ENCODE assay signal across 1 cellular context in the genomic region with DNA sequence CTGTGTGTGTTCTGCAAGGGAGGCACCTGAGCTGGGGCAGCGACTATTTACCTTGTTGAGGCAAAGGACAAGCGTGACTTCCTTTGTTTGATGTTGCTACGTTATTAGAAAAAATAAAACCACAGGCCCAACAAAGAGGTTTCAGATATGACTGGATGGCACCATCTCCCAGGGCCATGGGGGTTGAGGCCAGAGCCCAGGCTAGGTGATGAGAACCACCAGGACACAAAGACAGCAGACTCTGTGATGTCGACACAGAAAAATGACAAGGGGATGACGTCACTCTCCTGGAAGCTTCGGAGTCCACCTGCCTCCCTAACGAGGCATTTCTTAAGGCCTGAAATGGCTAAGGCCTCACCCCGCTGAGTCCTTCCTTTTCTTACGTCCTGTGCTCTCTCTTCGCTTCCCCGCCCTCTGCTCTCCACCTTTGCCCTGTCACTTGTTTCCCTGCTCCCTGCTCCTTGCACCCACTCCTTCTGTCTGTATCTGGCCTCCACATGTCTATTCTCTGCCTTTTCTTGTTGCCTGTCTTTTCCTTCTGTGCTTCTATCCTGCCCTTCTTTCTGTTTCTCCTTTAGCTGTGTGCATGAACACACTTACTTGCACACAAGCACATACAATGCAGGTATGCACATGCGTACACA.
TF ChIP-seq lines count a peak whose summit lies in the region.

No MANE protein-coding gene starts in this region.

TF ChIP-seq in GM12878, 131 proteins besides CTCF, POLR2A, EP300 and RAD21 (continued from another document and continues in another):
- TF ChIP-seq, protein P1, sequence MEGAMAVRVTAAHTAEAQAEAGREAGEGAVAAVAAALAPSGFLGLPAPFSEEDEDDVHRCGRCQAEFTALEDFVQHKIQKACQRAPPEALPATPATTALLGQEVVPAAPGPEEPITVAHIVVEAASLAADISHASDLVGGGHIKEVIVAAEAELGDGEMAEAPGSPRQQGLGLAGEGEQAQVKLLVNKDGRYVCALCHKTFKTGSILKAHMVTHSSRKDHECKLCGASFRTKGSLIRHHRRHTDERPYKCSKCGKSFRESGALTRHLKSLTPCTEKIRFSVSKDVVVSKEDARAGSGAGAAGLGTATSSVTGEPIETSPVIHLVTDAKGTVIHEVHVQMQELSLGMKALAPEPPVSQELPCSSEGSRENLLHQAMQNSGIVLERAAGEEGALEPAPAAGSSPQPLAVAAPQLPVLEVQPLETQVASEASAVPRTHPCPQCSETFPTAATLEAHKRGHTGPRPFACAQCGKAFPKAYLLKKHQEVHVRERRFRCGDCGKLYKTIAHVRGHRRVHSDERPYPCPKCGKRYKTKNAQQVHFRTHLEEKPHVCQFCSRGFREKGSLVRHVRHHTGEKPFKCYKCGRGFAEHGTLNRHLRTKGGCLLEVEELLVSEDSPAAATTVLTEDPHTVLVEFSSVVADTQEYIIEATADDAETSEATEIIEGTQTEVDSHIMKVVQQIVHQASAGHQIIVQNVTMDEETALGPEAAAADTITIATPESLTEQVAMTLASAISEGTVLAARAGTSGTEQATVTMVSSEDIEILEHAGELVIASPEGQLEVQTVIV (IDR thresholded peaks at IDR 0.05; ENCODE audit: borderline replicate concordance, partially characterized antibody) = no peak
- no peak for TF ChIP-seq SKIL (IDR thresholded peaks at IDR 0.05; ENCODE audit: low read depth, poor library complexity, severe bottlenecking)
- no peak for TF ChIP-seq IKZF2 (IDR thresholded peaks at IDR 0.05)
- no peak for TF ChIP-seq PKNOX1 (IDR thresholded peaks at IDR 0.05)
- TF ChIP-seq, protein P2, sequence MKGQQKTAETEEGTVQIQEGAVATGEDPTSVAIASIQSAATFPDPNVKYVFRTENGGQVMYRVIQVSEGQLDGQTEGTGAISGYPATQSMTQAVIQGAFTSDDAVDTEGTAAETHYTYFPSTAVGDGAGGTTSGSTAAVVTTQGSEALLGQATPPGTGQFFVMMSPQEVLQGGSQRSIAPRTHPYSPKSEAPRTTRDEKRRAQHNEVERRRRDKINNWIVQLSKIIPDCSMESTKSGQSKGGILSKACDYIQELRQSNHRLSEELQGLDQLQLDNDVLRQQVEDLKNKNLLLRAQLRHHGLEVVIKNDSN (IDR thresholded peaks at IDR 0.05; ENCODE audit: borderline replicate concordance, extremely low read length, insufficient read depth, low read depth, low read length) = no peak
- no peak for TF ChIP-seq NFIC (IDR thresholded peaks at IDR 0.05; ENCODE audit: low read depth, low read length)
- TF ChIP-seq RFX5 (IDR thresholded peaks at IDR 0.05; ENCODE audit: low read depth, low read length) = no peak
- peak; percentile 15; the same call in 1 of the 2 replicates for TF ChIP-seq PAX5 (IDR thresholded peaks at IDR 0.05; ENCODE audit: borderline replicate concordance, low read depth, low read length)
- no peak for TF ChIP-seq SMAD1 (IDR thresholded peaks at IDR 0.05; ENCODE audit: low read depth, partially characterized antibody)
- no peak for TF ChIP-seq SIN3A (IDR thresholded peaks at IDR 0.05; ENCODE audit: low read depth, low read length)
- TF ChIP-seq BHLHE40 (IDR thresholded peaks at IDR 0.05; ENCODE audit: borderline replicate concordance in 1 of 2, low read depth in 2 of 2, low read length in 1 of 2) = peak; percentile 42 to 88; a peak in 2 of 4 replicates
- TF ChIP-seq CHD4 (IDR thresholded peaks at IDR 0.05) = no peak
- peak; percentile 76 for TF ChIP-seq TCF7 (IDR thresholded peaks at IDR 0.05; ENCODE audit: borderline replicate concordance)
- TF ChIP-seq, protein P3, sequence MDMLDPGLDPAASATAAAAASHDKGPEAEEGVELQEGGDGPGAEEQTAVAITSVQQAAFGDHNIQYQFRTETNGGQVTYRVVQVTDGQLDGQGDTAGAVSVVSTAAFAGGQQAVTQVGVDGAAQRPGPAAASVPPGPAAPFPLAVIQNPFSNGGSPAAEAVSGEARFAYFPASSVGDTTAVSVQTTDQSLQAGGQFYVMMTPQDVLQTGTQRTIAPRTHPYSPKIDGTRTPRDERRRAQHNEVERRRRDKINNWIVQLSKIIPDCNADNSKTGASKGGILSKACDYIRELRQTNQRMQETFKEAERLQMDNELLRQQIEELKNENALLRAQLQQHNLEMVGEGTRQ (IDR thresholded peaks at IDR 0.05; ENCODE audit: borderline replicate concordance, low read depth, low read length) = no peak
- no peak for TF ChIP-seq ZNF622 (IDR thresholded peaks at IDR 0.05)
- TF ChIP-seq, protein P4, sequence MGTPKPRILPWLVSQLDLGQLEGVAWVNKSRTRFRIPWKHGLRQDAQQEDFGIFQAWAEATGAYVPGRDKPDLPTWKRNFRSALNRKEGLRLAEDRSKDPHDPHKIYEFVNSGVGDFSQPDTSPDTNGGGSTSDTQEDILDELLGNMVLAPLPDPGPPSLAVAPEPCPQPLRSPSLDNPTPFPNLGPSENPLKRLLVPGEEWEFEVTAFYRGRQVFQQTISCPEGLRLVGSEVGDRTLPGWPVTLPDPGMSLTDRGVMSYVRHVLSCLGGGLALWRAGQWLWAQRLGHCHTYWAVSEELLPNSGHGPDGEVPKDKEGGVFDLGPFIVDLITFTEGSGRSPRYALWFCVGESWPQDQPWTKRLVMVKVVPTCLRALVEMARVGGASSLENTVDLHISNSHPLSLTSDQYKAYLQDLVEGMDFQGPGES (IDR thresholded peaks at IDR 0.05) = no peak
- TF ChIP-seq KLF5 (IDR thresholded peaks at IDR 0.05; ENCODE audit: partially characterized antibody) = peak; percentile 96
- TF ChIP-seq, protein P5, sequence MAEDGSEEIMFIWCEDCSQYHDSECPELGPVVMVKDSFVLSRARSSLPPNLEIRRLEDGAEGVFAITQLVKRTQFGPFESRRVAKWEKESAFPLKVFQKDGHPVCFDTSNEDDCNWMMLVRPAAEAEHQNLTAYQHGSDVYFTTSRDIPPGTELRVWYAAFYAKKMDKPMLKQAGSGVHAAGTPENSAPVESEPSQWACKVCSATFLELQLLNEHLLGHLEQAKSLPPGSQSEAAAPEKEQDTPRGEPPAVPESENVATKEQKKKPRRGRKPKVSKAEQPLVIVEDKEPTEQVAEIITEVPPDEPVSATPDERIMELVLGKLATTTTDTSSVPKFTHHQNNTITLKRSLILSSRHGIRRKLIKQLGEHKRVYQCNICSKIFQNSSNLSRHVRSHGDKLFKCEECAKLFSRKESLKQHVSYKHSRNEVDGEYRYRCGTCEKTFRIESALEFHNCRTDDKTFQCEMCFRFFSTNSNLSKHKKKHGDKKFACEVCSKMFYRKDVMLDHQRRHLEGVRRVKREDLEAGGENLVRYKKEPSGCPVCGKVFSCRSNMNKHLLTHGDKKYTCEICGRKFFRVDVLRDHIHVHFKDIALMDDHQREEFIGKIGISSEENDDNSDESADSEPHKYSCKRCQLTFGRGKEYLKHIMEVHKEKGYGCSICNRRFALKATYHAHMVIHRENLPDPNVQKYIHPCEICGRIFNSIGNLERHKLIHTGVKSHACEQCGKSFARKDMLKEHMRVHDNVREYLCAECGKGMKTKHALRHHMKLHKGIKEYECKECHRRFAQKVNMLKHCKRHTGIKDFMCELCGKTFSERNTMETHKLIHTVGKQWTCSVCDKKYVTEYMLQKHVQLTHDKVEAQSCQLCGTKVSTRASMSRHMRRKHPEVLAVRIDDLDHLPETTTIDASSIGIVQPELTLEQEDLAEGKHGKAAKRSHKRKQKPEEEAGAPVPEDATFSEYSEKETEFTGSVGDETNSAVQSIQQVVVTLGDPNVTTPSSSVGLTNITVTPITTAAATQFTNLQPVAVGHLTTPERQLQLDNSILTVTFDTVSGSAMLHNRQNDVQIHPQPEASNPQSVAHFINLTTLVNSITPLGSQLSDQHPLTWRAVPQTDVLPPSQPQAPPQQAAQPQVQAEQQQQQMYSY (CRISPR knock-in tag; IDR thresholded peaks at IDR 0.05) = peak; percentile 63; the same call in 1 of the 2 replicates
- TF ChIP-seq, protein P6, sequence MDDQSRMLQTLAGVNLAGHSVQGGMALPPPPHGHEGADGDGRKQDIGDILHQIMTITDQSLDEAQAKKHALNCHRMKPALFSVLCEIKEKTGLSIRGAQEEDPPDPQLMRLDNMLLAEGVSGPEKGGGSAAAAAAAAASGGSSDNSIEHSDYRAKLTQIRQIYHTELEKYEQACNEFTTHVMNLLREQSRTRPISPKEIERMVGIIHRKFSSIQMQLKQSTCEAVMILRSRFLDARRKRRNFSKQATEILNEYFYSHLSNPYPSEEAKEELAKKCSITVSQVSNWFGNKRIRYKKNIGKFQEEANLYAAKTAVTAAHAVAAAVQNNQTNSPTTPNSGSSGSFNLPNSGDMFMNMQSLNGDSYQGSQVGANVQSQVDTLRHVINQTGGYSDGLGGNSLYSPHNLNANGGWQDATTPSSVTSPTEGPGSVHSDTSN (IDR thresholded peaks at IDR 0.05; ENCODE audit: insufficient replicate concordance, low read depth, low read length) = no peak
- TF ChIP-seq LARP7 (IDR thresholded peaks at IDR 0.05) = peak; percentile 43; the same call in 1 of the 2 replicates
- no peak for TF ChIP-seq EGR1 (IDR thresholded peaks at IDR 0.05; ENCODE audit: borderline replicate concordance in 1 of 2, low read depth in 2 of 2, low read length in 2 of 2)
- TF ChIP-seq CREB1 (IDR thresholded peaks at IDR 0.05; ENCODE audit: low read depth) = peak; percentile 91
- TF ChIP-seq TARDBP (IDR thresholded peaks at IDR 0.05; ENCODE audit: borderline replicate concordance) = no peak
- TF ChIP-seq BMI1 (IDR thresholded peaks at IDR 0.05; ENCODE audit: borderline replicate concordance) = no peak
- TF ChIP-seq BCLAF1 (IDR thresholded peaks at IDR 0.05) = peak; percentile 87
- TF ChIP-seq HCFC1 (IDR thresholded peaks at IDR 0.05; ENCODE audit: low read length) = no peak
- TF ChIP-seq STAT3 (IDR thresholded peaks at IDR 0.05; ENCODE audit: low read depth, low read length) = no peak
- TF ChIP-seq BCL11A (IDR thresholded peaks at IDR 0.05; ENCODE audit: low read depth, low read length) = no peak
- TF ChIP-seq, protein P7, sequence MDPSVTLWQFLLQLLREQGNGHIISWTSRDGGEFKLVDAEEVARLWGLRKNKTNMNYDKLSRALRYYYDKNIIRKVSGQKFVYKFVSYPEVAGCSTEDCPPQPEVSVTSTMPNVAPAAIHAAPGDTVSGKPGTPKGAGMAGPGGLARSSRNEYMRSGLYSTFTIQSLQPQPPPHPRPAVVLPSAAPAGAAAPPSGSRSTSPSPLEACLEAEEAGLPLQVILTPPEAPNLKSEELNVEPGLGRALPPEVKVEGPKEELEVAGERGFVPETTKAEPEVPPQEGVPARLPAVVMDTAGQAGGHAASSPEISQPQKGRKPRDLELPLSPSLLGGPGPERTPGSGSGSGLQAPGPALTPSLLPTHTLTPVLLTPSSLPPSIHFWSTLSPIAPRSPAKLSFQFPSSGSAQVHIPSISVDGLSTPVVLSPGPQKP (IDR thresholded peaks at IDR 0.05; ENCODE audit: low read depth, low read length) = no peak
- TF ChIP-seq MTA2 (IDR thresholded peaks at IDR 0.05; ENCODE audit: low read depth) = no peak
- no peak for TF ChIP-seq SMC3 (IDR thresholded peaks at IDR 0.05; ENCODE audit: borderline replicate concordance, low read length)
- no peak for TF ChIP-seq HSF1 (IDR thresholded peaks at IDR 0.05; ENCODE audit: low read depth, low read length)
